In the genomic region with DNA sequence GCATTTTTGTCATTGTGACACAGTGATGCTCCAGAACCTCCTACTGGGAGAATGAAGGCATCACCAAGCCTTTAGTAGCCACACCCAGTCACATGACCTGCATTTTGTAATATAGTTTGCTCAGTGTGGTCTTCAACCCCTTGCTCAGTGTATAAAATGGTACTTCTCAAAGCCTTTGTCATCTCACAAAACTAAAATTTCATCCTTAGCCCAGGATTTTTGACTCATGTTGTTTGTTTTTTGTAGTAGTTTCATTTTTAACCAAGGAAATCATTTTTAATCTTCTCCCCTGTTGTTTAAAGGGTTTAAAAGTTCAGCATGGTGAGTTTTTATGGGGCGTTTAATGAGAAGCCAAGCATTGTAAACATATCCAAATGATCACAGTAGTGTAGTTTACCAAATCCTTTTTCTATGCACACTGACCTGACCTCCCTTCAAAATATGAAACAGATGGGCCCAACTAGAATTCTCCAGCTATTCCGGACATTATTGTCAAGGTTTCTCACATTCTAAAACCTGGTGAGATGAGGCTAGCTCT, we compare ENCODE assay signal across 15 cellular contexts. TPM values are rescaled to one million over a fixed set of nuclear protein-coding genes. Genes with fewer than 3 reads are reported as not detected.
DNase-seq lines count a peak whose midpoint lies in the region; ATAC-seq, FAIRE-seq and TF ChIP-seq lines count a peak whose summit lies in the region.
"Had no signal": no experiment of that assay in that cellular context is flagged by ENCODE, and none has a peak within 500 bp of the region (broad histone marks: within the 10 kb centered on the region; RNA-seq: fewer than 3 reads in every experiment).

No MANE protein-coding gene starts in this region.

- H3K4me2 ChIP-seq in SK-N-SH (0 out of 2 replicates have a peak overlapping the region, but pooled peaks have one; percentile 3), K562 (ENCODE audit: insufficient read depth, low read length) (no peak overlapping the region)

- intact Hi-C loops in K562 (cut with micrococcal nuclease): no loop called here
- intact Hi-C loops in uterus (cut with DNase I; ENCODE audit: low total_unique reads): no loop called here

- H3K9me2 ChIP-seq in SK-N-SH: no peaks in the 10 kb centered on the region

- no peak for TF ChIP-seq EP300 in SK-N-SH (IDR thresholded peaks at IDR 0.05; ENCODE audit: borderline replicate concordance in 1 of 2, low read depth in 1 of 2, low read length in 1 of 2)
- no peak for TF ChIP-seq EP300 in K562 (IDR thresholded peaks at IDR 0.05; ENCODE audit: low read length)

- peaks cover 75% of the 10 kb centered on the region for H3K79me2 ChIP-seq in SK-N-SH (ENCODE audit: insufficient read depth)
- H3K79me2 ChIP-seq in K562 (ENCODE audit: control insufficient read depth, insufficient read depth, low read length): no peaks in the 10 kb centered on the region

- H2AFZ ChIP-seq in SK-N-SH (ENCODE audit: low read depth) (no peak overlapping the region), K562 (ENCODE audit: low read depth, low read length) (no peak overlapping the region)

- POLR2A ChIA-PET in SK-N-SH (lab: Yijun Ruan, JAX): interaction anchor here (1.7 to 2.4 kb wide), 4 partner anchors 9 to 36 kb away, joined by 8 to 14 read pairs (median 8); no protein-coding TSS in a partner anchor
- POLR2A ChIA-PET in K562 (lab: Yijun Ruan, JAX): no interaction called here

- H3K4me1 ChIP-seq in SK-N-SH (ENCODE audit: control insufficient read depth in 1 of 2, insufficient read depth in 2 of 2, low read depth in 1 of 2, low read length in 1 of 2) (peaks cover 21 to 56% of the 10 kb centered on the region in 2 experiments; a peak in 3 of 4 replicates), K562 (replicated peaks in 1 of 2; ENCODE audit: control insufficient read depth in 2 of 2, insufficient read depth in 2 of 2, low read length in 2 of 2) (no peaks in the 10 kb centered on the region), uterus (peaks cover 0 to 13% of the 10 kb centered on the region in 2 donors)

- FAIRE-seq in K562 (lab: Jason Lieb, UNC): no peak
- FAIRE-seq: islet of Langerhans had no signal

- ATAC-seq in SK-N-SH treated with all-trans-retinoic acid at 6 μM for 48 hours (no peak), K562 (no peak)

- H3K36me3 ChIP-seq in SK-N-SH (replicated peaks in 1 of 2; ENCODE audit: control insufficient read depth in 1 of 2, insufficient read depth in 2 of 2, low read length in 1 of 2) (peaks cover 24 to 30% of the 10 kb centered on the region in 2 experiments), K562 (ENCODE audit: control insufficient read depth, insufficient read depth, low read length) (no peaks in the 10 kb centered on the region), uterus (no peaks in the 10 kb centered on the region)
- H3K36me3 ChIP-seq: suprapubic skin had no signal

- H3K27me3 ChIP-seq in SK-N-SH (ENCODE audit: insufficient read depth) (no peaks in the 10 kb centered on the region), K562 (ENCODE audit: control insufficient read depth in 2 of 2, insufficient read depth in 2 of 2, low read length in 2 of 2) (no peaks in the 10 kb centered on the region), layer of hippocampus (ENCODE audit: control insufficient read depth, insufficient read depth, low read length) (no peaks in the 10 kb centered on the region), uterus (no peaks in the 10 kb centered on the region)
- H3K27me3 ChIP-seq: suprapubic skin had no signal

- TF ChIP-seq CTCF in SK-N-SH (IDR thresholded peaks at IDR 0.05) (no peak), K562 (IDR thresholded peaks at IDR 0.05 in 2 of 3, conservative IDR thresholded peaks at IDR 0.05 in 1 of 3; ENCODE audit: insufficient read depth in 2 of 3, low read depth in 1 of 3, low read length in 3 of 3) (no peak), uterus (IDR thresholded peaks at IDR 0.05) (no peak)

- DNase-seq in SK-N-SH: no peak
- no peak for DNase-seq in K562 (ENCODE audit: extremely low read depth in 1 of 4, low spot score in 3 of 4)
- no peak for DNase-seq in uterus
- no peak for DNase-seq in stimulated activated naive CD4-positive, alpha-beta T cell (lab: John Stamatoyannopoulos, UW)
- DNase-seq in stimulated activated CD8-positive, alpha-beta memory T cell treated with anti-CD3 and anti-CD28 coated beads, Interleukin-4, amount 100 ng/mL, for 48 hours: no peak
- DNase-seq in DMS 273 (lab: John Stamatoyannopoulos, UW; ENCODE audit: unreplicated experiment): no peak
- DNase-seq: 8988T; activated CD4-positive, alpha-beta T cell treated with anti-CD3 and anti-CD28 coated beads, Interleukin-2, amount 10 ng/mL, durations not matched to agents 24 days and 14 days; GDM1; GOT3; stimulated activated CD4-positive, alpha-beta T cell treated with anti-CD3 and anti-CD28 coated beads, Interleukin-2, amount 100 ng/mL, for 48 hours had no signal

- peak overlapping the region; percentile 42 to 96; a peak in 3 of 4 replicates for H3K27ac ChIP-seq in SK-N-SH (ENCODE audit: low read depth in 2 of 2, low read length in 1 of 2)
- H3K27ac ChIP-seq in K562 (ENCODE audit: extremely low read depth, low read depth, low read length): no peak overlapping the region
- peak overlapping the region; percentile 10 for H3K27ac ChIP-seq in layer of hippocampus (ENCODE audit: low read depth, low read length)
- H3K27ac ChIP-seq in uterus: peak overlapping the region; percentile 75 to 76
- H3K27ac ChIP-seq: suprapubic skin had no signal

- H3K9ac ChIP-seq in SK-N-SH (no peak overlapping the region), K562 (ENCODE audit: insufficient read depth in 1 of 2, low read depth in 2 of 2, low read length in 2 of 2) (no peak overlapping the region)

- BruUV-seq in K562 (replicated peaks; lab: Mats Ljungman, UMichigan): no TSS peak

- no peak overlapping the region for H3K4me3 ChIP-seq in SK-N-SH (ENCODE audit: low read depth in 2 of 2, low read length in 1 of 2)
- no peak overlapping the region for H3K4me3 ChIP-seq in K562
- no peak overlapping the region for H3K4me3 ChIP-seq in uterus
- H3K4me3 ChIP-seq: suprapubic skin had no signal

- no peak for TF ChIP-seq RAD21 in SK-N-SH (IDR thresholded peaks at IDR 0.05; ENCODE audit: low read length)
- no peak for TF ChIP-seq RAD21 in K562 (CRISPR knock-in tag; conservative IDR thresholded peaks at IDR 0.05 in 1 of 2, IDR thresholded peaks at IDR 0.05 in 1 of 2)

- WGBS in SK-N-SH (ENCODE audit: low lambda C conversion rate): 93% methylated on average over 2 of the region's 2 CpGs
- WGBS in K562 (ENCODE audit: insufficient coverage, low coverage, missing lambda C conversion rate): 0% methylated on average over 2 of the region's 2 CpGs

- in situ Hi-C loops in K562 (cut with MboI): no loop called here

- CTCF ChIA-PET in SK-N-SH (lab: Yijun Ruan, JAX): interaction anchor here (1.0 to 3.4 kb wide), 7 partner anchors 13 to 140 kb away, joined by 3 to 23 read pairs (median 5); a partner anchor contains a TSS
- CTCF ChIA-PET in K562 (lab: Yijun Ruan, JAX; ENCODE audit: low intra/inter-chr PET ratio): no interaction called here

- peaks cover 18% of the 10 kb centered on the region for H4K20me1 ChIP-seq in SK-N-SH (ENCODE audit: insufficient read depth)
- no peaks in the 10 kb centered on the region for H4K20me1 ChIP-seq in K562 (replicated peaks; ENCODE audit: control insufficient read depth, insufficient read depth, low read length)

- no peak for TF ChIP-seq POLR2A in K562 (conservative IDR thresholded peaks at IDR 0.05)
- no peak for TF ChIP-seq POLR2A in uterus (IDR thresholded peaks at IDR 0.05)

- peaks cover 26% of the 10 kb centered on the region for H3F3A ChIP-seq in SK-N-SH (replicated peaks; ENCODE audit: insufficient read depth)

- H3K9me3 ChIP-seq in SK-N-SH: 0 out of 2 replicates have a peak, but pooled peaks cover 4% of the 10 kb centered on the region
- H3K9me3 ChIP-seq in K562 (replicated peaks; ENCODE audit: control insufficient read depth, insufficient read depth, low read depth, low read length): no peaks in the 10 kb centered on the region
- no peaks in the 10 kb centered on the region for H3K9me3 ChIP-seq in uterus
- H3K9me3 ChIP-seq: suprapubic skin had no signal

- H3K9me1 ChIP-seq in K562 (ENCODE audit: control insufficient read depth, insufficient read depth, low read length): no peaks in the 10 kb centered on the region

TF ChIP-seq in SK-N-SH treated with all-trans-retinoic acid at 6 μM for 48 hours, 23 proteins besides CTCF, POLR2A, EP300 and RAD21:
- no peak for TF ChIP-seq ZFP30 (CRISPR knock-in tag; IDR thresholded peaks at IDR 0.05)

TF ChIP-seq in K562, 482 proteins besides CTCF, POLR2A, EP300 and RAD21 (continues in another document):
- TF ChIP-seq BCOR (IDR thresholded peaks at IDR 0.05) (no peak), CCAR2 (IDR thresholded peaks at IDR 0.05; ENCODE audit: low read depth, low read length) (no peak), WHSC1 (IDR thresholded peaks at IDR 0.05; ENCODE audit: low read length) (no peak)

RNA-seq across cellular contexts. Expression of a gene that starts 25.4 kb away (rescaled TPM):
- polyA plus RNA-seq in SK-N-SH (2012; rRNA removed): 13.0 and 18.1 TPM in 2 replicates
- 17.4 and 22.1 TPM in 2 replicates for polyA plus RNA-seq in SK-N-SH (2012; cell fraction: cytosol; rRNA removed)
- polyA plus RNA-seq in SK-N-SH (2012; cell fraction: nucleus; rRNA removed): 13.8 and 25.4 TPM in 2 replicates
- total RNA-seq in K562 (2011; cell fraction: chromatin; rRNA removed; ENCODE audit: low replicate concordance): not detected in 2 replicates
- total RNA-seq in K562 (2011; cell fraction: nucleolus; rRNA removed): not detected in 2 replicates
- not detected in 2 replicates for total RNA-seq in K562 (2011; cell fraction: nucleoplasm; rRNA removed)
- total RNA-seq in K562 (2014; rRNA removed): not detected in 2 replicates
- total RNA-seq in K562 (2014; rRNA removed; fragmentation: Illumina TruSeq; extraction: Trizol): not detected in 2 replicates
- not detected in 2 replicates for total RNA-seq in K562 (2015; rRNA removed; fragmentation: Illumina TruSeq; extraction: Trizol)
- total RNA-seq in K562 (2021): not detected in 2 replicates
- not detected in 2 replicates for polyA plus RNA-seq in K562 (2011; rRNA removed)
- polyA plus RNA-seq in K562 (2011; cell fraction: cytosol; rRNA removed): not detected in 2 replicates
- polyA plus RNA-seq in K562 (2011; cell fraction: nucleus; rRNA removed): 0.03 TPM in 1 of 2 replicates, not detected in the other
- not detected in 2 replicates for polyA plus RNA-seq in K562 (2012)
- polyA plus RNA-seq in K562 (2014; fragmentation: Illumina TruSeq; extraction: Trizol): not detected in 2 replicates
- polyA plus RNA-seq in K562 (2014; fragmentation: Nextera tagmentation; extraction: Ambion mirVana): not detected
- not detected in 2 replicates for polyA plus RNA-seq in K562 (2014; rRNA removed)
- polyA minus RNA-seq in K562 (2011; rRNA and poly(A)+ RNA removed): not detected in 2 replicates
- polyA minus RNA-seq in K562 (2011; cell fraction: cytosol; rRNA and poly(A)+ RNA removed): not detected in 2 replicates
- not detected in 2 replicates for polyA minus RNA-seq in K562 (2011; cell fraction: nucleus; rRNA and poly(A)+ RNA removed)
- total RNA-seq in uterus: 10 to 100 TPM in 2 of 4 donors, 1 to 10 TPM in 2; 1.8 to 29.4 (median 7.0) TPM
- total RNA-seq: activated CD4-positive, alpha-beta T cell treated with anti-CD3 and anti-CD28 coated beads, Interleukin-2, amount 10 ng/mL, durations not matched to agents 24 days and 14 days had no signal
